In the genomic region with DNA sequence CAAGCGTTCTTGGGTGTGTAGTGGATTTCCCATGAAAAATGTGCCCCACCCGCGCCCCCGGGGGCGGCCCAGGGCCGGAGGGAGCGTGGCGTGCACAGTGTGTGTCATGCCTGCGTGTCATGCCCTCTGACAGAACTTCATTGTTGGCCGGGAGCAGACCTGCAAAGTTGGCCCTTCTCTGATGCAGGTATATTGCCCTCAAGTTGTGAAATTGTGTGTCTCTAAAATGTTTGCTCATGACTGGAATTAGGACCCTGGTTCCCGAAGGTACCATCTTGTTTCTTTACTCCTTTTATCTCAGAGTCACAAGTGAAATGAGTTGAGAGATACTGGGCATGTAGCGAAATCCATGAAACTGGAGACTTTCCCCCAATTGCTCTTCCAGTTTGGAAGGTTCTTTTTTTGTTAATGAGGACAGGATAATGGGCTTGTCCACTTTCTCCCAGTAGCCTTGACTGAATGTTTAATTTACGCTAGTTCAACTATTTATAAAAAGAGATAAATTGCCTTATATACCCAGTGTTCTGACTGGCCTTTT, we compare ENCODE assay signal across 8 cellular contexts. TPM values are rescaled to one million over a fixed set of nuclear protein-coding genes. Genes with fewer than 3 reads are reported as not detected.
DNase-seq lines count a peak whose midpoint lies in the region; ATAC-seq and TF ChIP-seq lines count a peak whose summit lies in the region.

No MANE protein-coding gene starts in this region.

- H3K4ac ChIP-seq in H9 (ENCODE audit: low read depth, low read length), result no peak overlapping the region

- H3K27me3 ChIP-seq in BLaER1 treated with 17β-estradiol and CSF1 and Interleukin-3, amounts not matched to agents 10 nM and 100 nM, result no peaks in the 10 kb centered on the region
- H3K27me3 ChIP-seq in H9 (ENCODE audit: insufficient read depth, low read length) (no peaks in the 10 kb centered on the region), NT2/D1 (ENCODE audit: insufficient read depth, insufficient read length) (no peaks in the 10 kb centered on the region), heart left ventricle (no peaks in the 10 kb centered on the region), prostate gland (replicated peaks; ENCODE audit: insufficient read depth) (no peaks in the 10 kb centered on the region)

- no peak overlapping the region for H4K5ac ChIP-seq in H9 (ENCODE audit: insufficient read length, low read depth, low read length)

- no peak overlapping the region for H4K91ac ChIP-seq in H9 (ENCODE audit: insufficient read length, low read depth, low read length)

- DNase-seq in H9 (no peak), NT2/D1 (ENCODE audit: low read depth, low spot score) (no peak), heart left ventricle (peak in 1 of 5 donors; percentile 48), prostate gland (ENCODE audit: low spot score) (peak; percentile 18), NCI-H1417 treated with DMSO at 0.1 percent for 48 hours (lab: John Stamatoyannopoulos, UW) (no peak)
- peak; percentile 63 for DNase-seq in activated naive CD4-positive, alpha-beta T cell treated with Interleukin-2 at 50 U/mL for 16 hours

- peak in 3 of 4 donors; percentile 18 to 38 (median 33) for ATAC-seq in heart left ventricle
- ATAC-seq in GM21390 (IDR thresholded peaks at IDR 0.05; ENCODE audit: unreplicated experiment), result no peak

- H2AK5ac ChIP-seq in H9 (ENCODE audit: insufficient read length, low read length), result no peak overlapping the region

- H3K9me3 ChIP-seq in BLaER1 treated with 17β-estradiol and CSF1 and Interleukin-3, amounts not matched to agents 10 nM and 100 nM (replicated peaks in 1 of 11), result no peaks in the 10 kb centered on the region
- no peaks in the 10 kb centered on the region for H3K9me3 ChIP-seq in H9 (ENCODE audit: control insufficient read depth, low read depth, low read length)
- no peaks in the 10 kb centered on the region for H3K9me3 ChIP-seq in NT2/D1 (ENCODE audit: insufficient read depth, low read length)
- H3K9me3 ChIP-seq in heart left ventricle, result no peaks in the 10 kb centered on the region
- H3K9me3 ChIP-seq in prostate gland, result no peaks in the 10 kb centered on the region

- TF ChIP-seq CTCF in H9 (conservative IDR thresholded peaks at IDR 0.05) (no peak), heart left ventricle (IDR thresholded peaks at IDR 0.05) (no peak), prostate gland (IDR thresholded peaks at IDR 0.05) (no peak)

- H4K8ac ChIP-seq in H9 (replicated peaks; ENCODE audit: insufficient read length, low read depth, low read length), result no peak overlapping the region

- WGBS in H9 (ENCODE audit: extremely low coverage, insufficient read length, low lambda C conversion rate), result no CpG with 5 or more reads among the region's 13 CpGs
- 12 to 25% (median 15%) methylated on average over 8 to 13 of the region's 13 CpGs for WGBS in heart left ventricle, 4 donors
- WGBS in prostate gland, result 13% methylated on average over 13 of the region's 13 CpGs

- H2BK20ac ChIP-seq in H9 (ENCODE audit: low read depth, low read length, poor library complexity, severe bottlenecking), result no peak overlapping the region

- no peaks in the 10 kb centered on the region for H3K79me1 ChIP-seq in H9 (ENCODE audit: insufficient read depth, low read depth, low read length, poor library complexity, severe bottlenecking)

- peaks cover 0 to 3% (median 0%) of the 10 kb centered on the region in 3 experiments; a peak in 2 of 7 replicates for H3K36me3 Mint-ChIP-seq in H9 (ENCODE audit: insufficient read depth in 1 of 3, low read depth in 3 of 3)

- peaks cover 32 to 39% of the 10 kb centered on the region in 2 experiments for H3K4me1 Mint-ChIP-seq in H9

- peak overlapping the region; percentile 84 to 94 (median 89) for H3K9ac ChIP-seq in BLaER1 treated with 17β-estradiol and CSF1 and Interleukin-3, amounts not matched to agents 10 nM and 100 nM
- H3K9ac ChIP-seq in H9 (ENCODE audit: extremely low read depth, insufficient read length, low read length) (peak overlapping the region; percentile 60), NT2/D1 (ENCODE audit: insufficient read length, low read depth) (peak overlapping the region; percentile 92)

- H4K20me1 ChIP-seq in BLaER1 treated with 17β-estradiol and CSF1 and Interleukin-3, amounts not matched to agents 10 nM and 100 nM, result peaks cover 0 to 22% (median 0%) of the 10 kb centered on the region in 11 experiments; a peak in 5 of 22 replicates
- H4K20me1 ChIP-seq in H9 (ENCODE audit: control insufficient read depth, insufficient read depth, insufficient read length), result no peaks in the 10 kb centered on the region

- peak overlapping the region; percentile 83; the same call in 1 of the 2 replicates for H3K14ac ChIP-seq in H9 (ENCODE audit: insufficient read depth, low read length)

- H3K56ac ChIP-seq in H9 (ENCODE audit: insufficient read length, low read depth, low read length), result no peak overlapping the region

- H3K9me3 Mint-ChIP-seq in H9, result no peaks in the 10 kb centered on the region

- no peak overlapping the region for H2BK12ac ChIP-seq in H9 (ENCODE audit: insufficient read length, low read depth, low read length)

- no peak overlapping the region for H2BK5ac ChIP-seq in H9 (ENCODE audit: insufficient read length, low read length)

- H3K23ac ChIP-seq in H9 (ENCODE audit: insufficient read length, low read depth, low read length), result no peak overlapping the region

- H3K27ac Mint-ChIP-seq in H9, result peak overlapping the region; percentile 94 to 97 (median 96); a peak in 5 of 7 replicates

- peak overlapping the region; percentile 79 to 93 (median 87) for H3K27ac ChIP-seq in BLaER1 treated with 17β-estradiol and CSF1 and Interleukin-3, amounts not matched to agents 10 nM and 100 nM
- no peak overlapping the region for H3K27ac ChIP-seq in H9 (ENCODE audit: insufficient read length, low read depth, low read length)
- peak overlapping the region in 11 of 12 donors; percentile 66 to 90 (median 83) for H3K27ac ChIP-seq in heart left ventricle
- H3K27ac ChIP-seq in prostate gland, result peak overlapping the region; percentile 87 to 90

- intact Hi-C loops in heart left ventricle (cut with DNase I), result no loop called here
- intact Hi-C loops in prostate gland (cut with DNase I), result no loop called here

- peaks cover 2% of the 10 kb centered on the region; the same call in 1 of the 2 replicates for H3K79me2 ChIP-seq in H9 (ENCODE audit: insufficient read depth, low read length)

- H3K27me3 Mint-ChIP-seq in H9 (ENCODE audit: low read depth), result no peaks in the 10 kb centered on the region

- no peak overlapping the region for H3T11ph ChIP-seq in H9 (ENCODE audit: low read length)

- peaks cover 7% of the 10 kb centered on the region for H3K23me2 ChIP-seq in H9 (ENCODE audit: insufficient read length, low read depth, low read length, poor library complexity, severe bottlenecking)

- TF ChIP-seq POLR2A in heart left ventricle (IDR thresholded peaks at IDR 0.05) (no peak), prostate gland (IDR thresholded peaks at IDR 0.05) (peak; percentile 13)

- peaks cover 32 to 52% (median 43%) of the 10 kb centered on the region in 10 experiments for H3K4me1 ChIP-seq in BLaER1 treated with 17β-estradiol and CSF1 and Interleukin-3, amounts not matched to agents 10 nM and 100 nM
- H3K4me1 ChIP-seq in H9 (ENCODE audit: insufficient read depth, low read length), result peaks cover 7% of the 10 kb centered on the region
- no peaks in the 10 kb centered on the region for H3K4me1 ChIP-seq in NT2/D1 (ENCODE audit: insufficient read depth, insufficient read length)
- H3K4me1 ChIP-seq in heart left ventricle, result peaks cover 0 to 36% (median 10%) of the 10 kb centered on the region in 12 donors
- H3K4me1 ChIP-seq in prostate gland (replicated peaks), result no peaks in the 10 kb centered on the region

- no peak overlapping the region for H2AFZ ChIP-seq in H9 (ENCODE audit: low read length)

- H3K4me3 ChIP-seq in BLaER1 treated with 17β-estradiol and CSF1 and Interleukin-3, amounts not matched to agents 10 nM and 100 nM, result peak overlapping the region; percentile 70 to 93 (median 76)
- peak overlapping the region; percentile 87 for H3K4me3 ChIP-seq in NT2/D1 (ENCODE audit: insufficient read length, low read depth)
- H3K4me3 ChIP-seq in heart left ventricle, result peak overlapping the region; percentile 45 to 96 (median 73)
- H3K4me3 ChIP-seq in prostate gland, result peak overlapping the region; percentile 45 to 64

- peak overlapping the region; percentile 68 for H3K18ac ChIP-seq in H9 (ENCODE audit: insufficient read length, low read depth, low read length)

- H2BK15ac ChIP-seq in H9 (ENCODE audit: low read depth, low read length), result no peak overlapping the region

- H3K36me3 ChIP-seq in BLaER1 treated with 17β-estradiol and CSF1 and Interleukin-3, amounts not matched to agents 10 nM and 100 nM, result peaks cover 0 to 8% (median 0%) of the 10 kb centered on the region in 11 experiments; a peak in 6 of 22 replicates
- H3K36me3 ChIP-seq in NT2/D1 (ENCODE audit: insufficient read depth, insufficient read length, low read length) (no peaks in the 10 kb centered on the region), heart left ventricle (no peaks in the 10 kb centered on the region), prostate gland (no peaks in the 10 kb centered on the region)

- H2BK120ac ChIP-seq in H9 (ENCODE audit: low read depth, low read length, poor library complexity, severe bottlenecking), result no peak overlapping the region

- H3K4me3 Mint-ChIP-seq in H9, result peak overlapping the region; percentile 89 to 90

- peak overlapping the region; percentile 75 to 97 (median 92) for H3K4me2 ChIP-seq in BLaER1 treated with 17β-estradiol and CSF1 and Interleukin-3, amounts not matched to agents 10 nM and 100 nM
- H3K4me2 ChIP-seq in H9 (ENCODE audit: insufficient read depth, insufficient read length, low read length), result peak overlapping the region; percentile 83

RNA-seq across cellular contexts. Expression of a gene that starts 26.2 kb away (rescaled TPM):
- 26.8 and 28.9 TPM in 2 replicates for total RNA-seq in H9 (2021)
- 10 to 100 TPM; 22.7 to 46.2 (median 39.8) TPM for total RNA-seq in heart left ventricle
- polyA plus RNA-seq in heart left ventricle, result 10 to 100 TPM; 20.8 to 55.5 TPM
- 10 to 100 TPM; 34.1 to 42.5 TPM for total RNA-seq in prostate gland

RNA-seq across cellular contexts. Expression of a gene that starts 26.6 kb away (rescaled TPM):
- total RNA-seq in H9 (2021) (36.7 and 37.4 TPM in 2 replicates), heart left ventricle (10 to 100 TPM; 23.2 to 37.0 (median 30.5) TPM), prostate gland (10 to 100 TPM; 29.6 to 34.9 TPM)
- polyA plus RNA-seq in heart left ventricle, result 10 to 100 TPM in 1 of 2 donors, 1 to 10 TPM in 1; 7.8 to 33.4 TPM

Comparison
In these comparisons a context has a peak if more than half of its experiments do, and no peak if none do; other contexts are left out.
1. DNase-seq: peak in activated naive CD4-positive, alpha-beta T cell treated with Interleukin-2 at 50 U/mL for 16 hours (single experiment) and prostate gland (single experiment); none in H9 (single experiment), NT2/D1 (single experiment) and NCI-H1417 treated with DMSO at 0.1 percent for 48 hours (single experiment).
2. Peak in every context shown above with its lines, with median percentiles within 50 percentile points of each other: H3K4me3 ChIP-seq and H3K9ac ChIP-seq.